ENCODE assay signal across 27 cellular contexts in the genomic region with DNA sequence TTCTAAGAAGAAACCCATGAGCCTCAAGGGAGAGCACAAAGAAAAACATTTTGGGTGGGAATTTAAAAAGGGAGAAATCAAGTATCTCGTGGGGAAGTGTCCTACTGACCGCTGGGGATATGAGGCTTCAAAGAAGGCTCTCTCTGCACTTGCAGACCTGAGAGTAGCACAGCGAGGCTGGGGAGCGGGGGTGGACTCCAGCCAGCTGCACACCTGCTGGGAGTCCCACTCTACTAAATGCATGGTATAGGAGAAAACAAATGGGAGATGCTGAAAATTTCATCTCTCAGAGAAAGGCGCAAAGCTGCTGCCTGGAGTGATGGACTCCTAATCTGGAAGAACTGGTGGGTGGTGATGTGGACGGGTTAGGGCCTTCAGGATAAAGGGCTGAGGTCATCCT.
DNase-seq lines count a peak whose midpoint lies in the region; ATAC-seq, FAIRE-seq and TF ChIP-seq lines count a peak whose summit lies in the region.
"Had no signal": no experiment of that assay in that cellular context is flagged by ENCODE, and none has a peak within 500 bp of the region (broad histone marks: within the 10 kb centered on the region; RNA-seq: fewer than 3 reads in every experiment).

No MANE protein-coding gene starts in this region.

- peaks cover 7% of the 10 kb centered on the region for H3K9me3 Mint-ChIP-seq in glutamatergic neuron (ENCODE audit: unreplicated experiment)
- H3K9me3 Mint-ChIP-seq: CD4-positive, CD25-positive, alpha-beta regulatory T cell had no signal

- no peak for TF ChIP-seq POLR2A in body of pancreas (IDR thresholded peaks at IDR 0.05)

- peaks cover 10% of the 10 kb centered on the region for H3K4me1 Mint-ChIP-seq in glutamatergic neuron (ENCODE audit: low read depth, unreplicated experiment)
- H3K4me1 Mint-ChIP-seq: CD14-positive monocyte; CD4-positive, alpha-beta memory T cell; CD4-positive, CD25-positive, alpha-beta regulatory T cell; CD8-positive, alpha-beta memory T cell had no signal

- 39 to 47% methylated on average over 6 of the region's 6 CpGs for WGBS in body of pancreas, 2 donors
- 49 to 55% methylated on average over 6 of the region's 6 CpGs for WGBS in pancreas, 2 donors

- H3K36me3 ChIP-seq in KOPT-K1 (ENCODE audit: insufficient read depth, low read length) (peaks cover 65% of the 10 kb centered on the region), body of pancreas (replicated peaks in 1 of 2; ENCODE audit: insufficient read depth in 1 of 2, low read depth in 2 of 2) (peaks cover 0 to 26% of the 10 kb centered on the region in 2 donors), pancreas (peaks cover 0 to 79% (median 18%) of the 10 kb centered on the region in 3 donors), WERI-Rb-1 (no peaks in the 10 kb centered on the region; the same call in 1 of the 2 replicates)
- H3K36me3 ChIP-seq: BE2C had no signal

- H3K9me3 ChIP-seq in KOPT-K1 (ENCODE audit: insufficient read depth, low read length, poor library complexity, severe bottlenecking) (no peaks in the 10 kb centered on the region), body of pancreas (no peaks in the 10 kb centered on the region), pancreas (no peaks in the 10 kb centered on the region), WERI-Rb-1 (ENCODE audit: severe bottlenecking) (no peaks in the 10 kb centered on the region)
- H3K9me3 ChIP-seq: BE2C, BLaER1 had no signal

- peak overlapping the region; percentile 57 for H3K27ac ChIP-seq in KOPT-K1 (ENCODE audit: low read depth, low read length, poor library complexity, severe bottlenecking)
- no peak overlapping the region for H3K27ac ChIP-seq in body of pancreas
- H3K27ac ChIP-seq in pancreas, result no peak overlapping the region
- no peak overlapping the region for H3K27ac ChIP-seq in WERI-Rb-1
- H3K27ac ChIP-seq: BLaER1 had no signal

- no peaks in the 10 kb centered on the region for H3K27me3 ChIP-seq in body of pancreas
- no peaks in the 10 kb centered on the region for H3K27me3 ChIP-seq in pancreas
- H3K27me3 ChIP-seq in WERI-Rb-1 (ENCODE audit: insufficient read depth, low read depth, severe bottlenecking), result no peaks in the 10 kb centered on the region
- H3K27me3 ChIP-seq: BLaER1 had no signal

- H3K4me3 ChIP-seq in body of pancreas (no peak overlapping the region), pancreas (no peak overlapping the region), WERI-Rb-1 (ENCODE audit: low read depth, low read length) (no peak overlapping the region)
- H3K4me3 ChIP-seq: BLaER1, GM12878 had no signal

- H3K36me3 Mint-ChIP-seq in glutamatergic neuron (ENCODE audit: unreplicated experiment), result peaks cover 18% of the 10 kb centered on the region
- H3K36me3 Mint-ChIP-seq: CD14-positive monocyte; CD4-positive, alpha-beta memory T cell; CD4-positive, CD25-positive, alpha-beta regulatory T cell; CD8-positive, alpha-beta memory T cell had no signal

- peak overlapping the region; percentile 29 for H3K27ac Mint-ChIP-seq in glutamatergic neuron (ENCODE audit: unreplicated experiment)
- H3K27ac Mint-ChIP-seq: CD4-positive, alpha-beta memory T cell; CD4-positive, CD25-positive, alpha-beta regulatory T cell had no signal

- peaks cover 5% of the 10 kb centered on the region for H3K27me3 Mint-ChIP-seq in glutamatergic neuron (ENCODE audit: unreplicated experiment)

- no peak for FAIRE-seq in pancreas (lab: Jason Lieb, UNC)
- FAIRE-seq: A204.1, GM12878, GM12892, GM18507 had no signal

- TF ChIP-seq CTCF in body of pancreas (IDR thresholded peaks at IDR 0.05) (no peak), glutamatergic neuron (IDR thresholded peaks at IDR 0.05; ENCODE audit: partially characterized antibody, unreplicated experiment) (no peak), pancreas (IDR thresholded peaks at IDR 0.05) (no peak), WERI-Rb-1 (IDR thresholded peaks at IDR 0.05; ENCODE audit: low read depth, low read length) (no peak)

- ATAC-seq in body of pancreas, result no peak
- peak; percentile 67 to 79 (median 78) for ATAC-seq in pancreas
- ATAC-seq: GM12878 had no signal

- H3K4me1 ChIP-seq in body of pancreas (peaks cover 7% of the 10 kb centered on the region), pancreas (no peaks in the 10 kb centered on the region)
- H3K4me1 ChIP-seq: BE2C, BLaER1 had no signal

- H3K4me3 Mint-ChIP-seq in glutamatergic neuron (ENCODE audit: unreplicated experiment), result no peak overlapping the region
- H3K4me3 Mint-ChIP-seq: CD4-positive, alpha-beta memory T cell; CD4-positive, CD25-positive, alpha-beta regulatory T cell; CD8-positive, alpha-beta memory T cell had no signal

- intact Hi-C loops in body of pancreas (cut with DNase I), result no loop called here
- intact Hi-C loops in pancreas (cut with DNase I), result no loop called here

- DNase-seq in body of pancreas, result peak; percentile 43 to 81 (median 59)
- no peak for DNase-seq in glutamatergic neuron
- DNase-seq in pancreas, result peak in 3 of 6 donors; percentile 54 to 61 (median 59)
- DNase-seq in activated CD8-positive, alpha-beta memory T cell treated with anti-CD3 and anti-CD28 coated beads, Interleukin-2, amount 50 U/mL, for 48 hours, result no peak
- no peak for DNase-seq in HuH-7 (ENCODE audit: low spot score)
- no peak for DNase-seq in WERI-Rb-1
- DNase-seq: 8988T; ACHN; BE2C; C1 segment of cervical spinal cord; CD4-positive, alpha-beta memory T cell; CD4-positive, CD25-positive, alpha-beta regulatory T cell; CD8-positive, alpha-beta memory T cell; COR-L47; DMS 273 treated with DMSO at 0.1 percent for 48 hours; DMS153; DMS53; DMS79; EL; GDM1 had no signal

Comparison
In these comparisons a context has a peak if more than half of its experiments do, and no peak if none do; other contexts are left out.
1. DNase-seq: peak in body of pancreas (4 of 4); none in glutamatergic neuron (single experiment), activated CD8-positive, alpha-beta memory T cell treated with anti-CD3 and anti-CD28 coated beads, Interleukin-2, amount 50 U/mL, for 48 hours (single experiment), HuH-7 (single experiment) and WERI-Rb-1 (single experiment).